Comparison of ENCODE assay signal across 17 cellular contexts in genomic region chr7:157405501-157405900, GRCh38.
DNase-seq lines count a peak whose midpoint lies in the region; ATAC-seq, FAIRE-seq and TF ChIP-seq lines count a peak whose summit lies in the region.
"Had no signal": no experiment of that assay in that cellular context is flagged by ENCODE, and none has a peak within 500 bp of the region (broad histone marks: within the 10 kb centered on the region; RNA-seq: fewer than 3 reads in every experiment).

No MANE protein-coding gene starts in this region.

- no peak for FAIRE-seq in kidney (lab: Jason Lieb, UNC)
- FAIRE-seq: GM12878 had no signal

- no peaks in the 10 kb centered on the region for H3K9me3 ChIP-seq in heart left ventricle
- no peaks in the 10 kb centered on the region for H3K9me3 ChIP-seq in kidney (ENCODE audit: control insufficient read depth in 1 of 2, low read length in 2 of 2)
- no peaks in the 10 kb centered on the region for H3K9me3 ChIP-seq in esophagus squamous epithelium
- H3K9me3 ChIP-seq: left lung had no signal

- H3K27ac Mint-ChIP-seq in WTC11 = peak overlapping the region; percentile 45; the same call in 1 of the 2 replicates
- H3K27ac Mint-ChIP-seq: progenitor cell of endocrine pancreas had no signal

- H3K4me3 Mint-ChIP-seq in WTC11 = no peak overlapping the region
- H3K4me3 Mint-ChIP-seq: central memory CD8-positive, alpha-beta T cell had no signal

- peaks cover 3 to 45% (median 14%) of the 10 kb centered on the region in 12 donors for H3K4me1 ChIP-seq in heart left ventricle
- H3K4me1 ChIP-seq in kidney (ENCODE audit: control insufficient read depth in 1 of 2, insufficient read depth in 1 of 2, low read depth in 1 of 2, low read length in 2 of 2) = no peaks in the 10 kb centered on the region
- H3K4me1 ChIP-seq in esophagus squamous epithelium = no peaks in the 10 kb centered on the region

- intact Hi-C loops in heart left ventricle (cut with DNase I) (loop anchor here in 1 of 10 donors (5.0 kb wide), 1 partner anchor 153 kb away; no protein-coding TSS in a partner anchor), cardiac septum (cut with DNase I) (no loop called here), kidney (cut with DNase I) (no loop called here), esophagus squamous epithelium (cut with DNase I) (no loop called here)

- TF ChIP-seq POLR2A in heart left ventricle (IDR thresholded peaks at IDR 0.05) (no peak), esophagus squamous epithelium (IDR thresholded peaks at IDR 0.05) (no peak)

- DNase-seq in heart left ventricle (peak in 2 of 5 donors; percentile 24 to 27), cardiac septum (ENCODE audit: low spot score) (no peak), WTC11 (ENCODE audit: low spot score) (no peak), kidney (peak; percentile 37), esophagus squamous epithelium (lab: John Stamatoyannopoulos, UW) (no peak), DMS 273 treated with DMSO at 0.1 percent for 48 hours (lab: John Stamatoyannopoulos, UW) (no peak)
- DNase-seq: COR-L47; effector memory CD4-positive, alpha-beta T cell; GOT3; NCI-H187; NCI-H510A treated with DMSO at 0.1 percent for 48 hours had no signal

- H3K4me1 Mint-ChIP-seq in WTC11 = peaks cover 24% of the 10 kb centered on the region
- H3K4me1 Mint-ChIP-seq: central memory CD8-positive, alpha-beta T cell had no signal

- 76 to 90% (median 84%) methylated on average over 12 to 13 of the region's 13 CpGs for WGBS in heart left ventricle, 4 donors
- WGBS in esophagus squamous epithelium, 2 donors = 88 to 100% methylated on average over 1 to 12 of the region's 13 CpGs

- ATAC-seq in heart left ventricle = peak in 2 of 4 donors; percentile 5
- ATAC-seq in WTC11 = no peak
- ATAC-seq in GM18858 (IDR thresholded peaks at IDR 0.05; ENCODE audit: unreplicated experiment) = no peak
- no peak for ATAC-seq in HG03342 (IDR thresholded peaks at IDR 0.05; ENCODE audit: unreplicated experiment)
- ATAC-seq: GM12878 had no signal

- CTCF ChIA-PET in WTC11 (lab: Charles Lee) = interaction anchor here (1.0 to 2.5 kb wide), 2 partner anchors 8 to 11 kb away, joined by 3 to 15 read pairs; no protein-coding TSS in a partner anchor

- H3K36me3 ChIP-seq in heart left ventricle (peaks cover 0 to 51% (median 34%) of the 10 kb centered on the region in 9 donors), kidney (ENCODE audit: control insufficient read depth in 1 of 2, insufficient read depth in 2 of 2, low read length in 2 of 2) (peaks cover 0 to 2% of the 10 kb centered on the region in 2 donors), esophagus squamous epithelium (peaks cover 6 to 88% (median 13%) of the 10 kb centered on the region in 3 donors)

- H3K27me3 ChIP-seq in heart left ventricle (no peaks in the 10 kb centered on the region), esophagus squamous epithelium (no peaks in the 10 kb centered on the region)
- H3K27me3 ChIP-seq: left lung had no signal

- POLR2A ChIA-PET in WTC11 (lab: Charles Lee) = no interaction called here

- H3K4me3 ChIP-seq in heart left ventricle = no peak overlapping the region
- no peak overlapping the region for H3K4me3 ChIP-seq in kidney (ENCODE audit: low read length in 2 of 2)
- no peak overlapping the region for H3K4me3 ChIP-seq in esophagus squamous epithelium
- H3K4me3 ChIP-seq: GM12878, left lung had no signal

- H3K9ac ChIP-seq in kidney (ENCODE audit: low read length in 2 of 2) = no peak overlapping the region

- no peaks in the 10 kb centered on the region for H3K27me3 Mint-ChIP-seq in WTC11 (ENCODE audit: low read depth)
- H3K27me3 Mint-ChIP-seq: central memory CD8-positive, alpha-beta T cell; progenitor cell of endocrine pancreas had no signal

- peaks cover 49% of the 10 kb centered on the region for H3K36me3 Mint-ChIP-seq in WTC11

- TF ChIP-seq CTCF in heart left ventricle (IDR thresholded peaks at IDR 0.05) (no peak), WTC11 (IDR thresholded peaks at IDR 0.05) (no peak), kidney (IDR thresholded peaks at IDR 0.05; ENCODE audit: borderline replicate concordance, extremely low read depth, insufficient read depth) (no peak), esophagus squamous epithelium (IDR thresholded peaks at IDR 0.05) (no peak)

- no peaks in the 10 kb centered on the region for H3K9me3 Mint-ChIP-seq in WTC11
- H3K9me3 Mint-ChIP-seq: central memory CD8-positive, alpha-beta T cell had no signal

- H3K27ac ChIP-seq in heart left ventricle (peak overlapping the region in 10 of 12 donors; percentile 1 to 63 (median 43)), kidney (ENCODE audit: low read depth in 2 of 2, low read length in 2 of 2) (no peak overlapping the region), esophagus squamous epithelium (no peak overlapping the region)
- H3K27ac ChIP-seq: left lung had no signal

TF ChIP-seq in WTC11, 78 proteins besides CTCF, POLR2A, EP300 and RAD21:
- TF ChIP-seq SOX15 (CRISPR knock-in tag; IDR thresholded peaks at IDR 0.05) (no peak), CBFB (CRISPR knock-in tag; IDR thresholded peaks at IDR 0.05; ENCODE audit: low read depth) (no peak), JUN (CRISPR knock-in tag; IDR thresholded peaks at IDR 0.05) (no peak), ZNF281 (CRISPR knock-in tag; IDR thresholded peaks at IDR 0.05) (no peak), NFATC4 (CRISPR knock-in tag; IDR thresholded peaks at IDR 0.05) (no peak), TEAD4 (CRISPR knock-in tag; IDR thresholded peaks at IDR 0.05) (no peak), USF2 (CRISPR knock-in tag; IDR thresholded peaks at IDR 0.05) (no peak)

Comparison
In these comparisons a context has a peak if more than half of its experiments do, and no peak if none do; other contexts are left out.
1. H3K27ac ChIP-seq: peak in heart left ventricle (10 of 12); none in kidney (0 of 2) and esophagus squamous epithelium (0 of 4).